In the genomic region with DNA sequence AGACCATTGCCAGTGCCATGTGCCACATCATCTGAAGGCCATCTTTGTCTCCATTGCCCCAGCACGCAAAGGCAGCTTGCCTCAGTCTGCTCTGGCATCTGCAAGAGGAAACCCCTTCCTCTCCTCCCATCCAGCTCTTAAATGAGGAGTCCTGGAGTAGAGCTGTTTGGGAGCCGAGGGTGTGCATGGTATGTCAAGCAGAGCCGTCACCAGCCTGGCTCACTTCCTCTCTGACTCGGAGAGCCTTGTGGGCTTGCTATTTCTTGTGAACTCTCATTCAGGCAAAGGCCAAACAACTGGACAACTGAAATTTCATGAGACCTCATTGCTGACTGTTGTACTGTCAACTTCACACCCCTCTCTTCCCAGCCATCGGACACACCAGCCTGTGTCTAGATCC, we compare ENCODE assay signal across 17 cellular contexts.
A peak's percentile ranks its signal among the peaks of the same experiment; 100 is the strongest.
DNase-seq lines count a peak whose midpoint lies in the region; TF ChIP-seq lines count a peak whose summit lies in the region.
"Had no signal": no experiment of that assay in that cellular context is flagged by ENCODE, and none has a peak within 500 bp of the region (broad histone marks: within the 10 kb centered on the region; RNA-seq: fewer than 3 reads in every experiment).

No MANE protein-coding gene starts in this region.

- no peak for TF ChIP-seq POLR2A in esophagus squamous epithelium (IDR thresholded peaks at IDR 0.05)

- peak; percentile 14 for DNase-seq in AG08395 (ENCODE audit: low spot score)
- peak; percentile 14 for DNase-seq in MV-4-11 (lab: John Stamatoyannopoulos, UW)
- DNase-seq in esophagus squamous epithelium (lab: John Stamatoyannopoulos, UW) = no peak
- no peak for DNase-seq in inferior parietal cortex (ENCODE audit: extremely low spot score)
- DNase-seq in epidermal melanocyte (ENCODE audit: insufficient read length, low spot score) = no peak
- DNase-seq in EL = no peak
- DNase-seq in dermis blood vessel endothelial cell = no peak
- DNase-seq: activated B cell treated with CpG ODN at 0.5 μM for 24 hours; CD4-positive, CD25-positive, alpha-beta regulatory T cell; NCI-H1092; NCI-H2081 treated with DMSO at 0.1 percent for 48 hours; NCI-H510A; SIG-M5; stimulated activated CD4-positive, alpha-beta T cell treated with anti-CD3 and anti-CD28 coated beads, Interleukin-12 subunit alpha, Interleukin-12 subunit beta, amount 100 ng/mL, for 4 hours; T-helper 17 cell had no signal

- intact Hi-C loops in esophagus squamous epithelium (cut with DNase I) = no loop called here

- H3K9me3 ChIP-seq in esophagus squamous epithelium (no peaks in the 10 kb centered on the region), mesodermal cell (ENCODE audit: control insufficient read depth, low read length) (no peaks in the 10 kb centered on the region)
- H3K9me3 ChIP-seq: A549 had no signal

- H3K36me3 ChIP-seq in esophagus squamous epithelium (peaks cover 0 to 81% (median 3%) of the 10 kb centered on the region in 3 donors), mesodermal cell (ENCODE audit: control insufficient read depth, insufficient read depth, low read length) (peaks cover 81% of the 10 kb centered on the region)

- WGBS in esophagus squamous epithelium, 2 donors = 61 to 78% methylated on average over 3 to 5 of the region's 5 CpGs
- WGBS in mesodermal cell (ENCODE audit: insufficient coverage in 2 of 2), 2 experiments = 91 to 93% methylated on average over 3 of the region's 5 CpGs

- H3K4me1 ChIP-seq in esophagus squamous epithelium = peaks cover 3 to 24% (median 8%) of the 10 kb centered on the region in 3 donors
- H3K4me1 ChIP-seq in mesodermal cell (ENCODE audit: control insufficient read depth, insufficient read depth, low read length, poor library complexity, severe bottlenecking) = peaks cover 19% of the 10 kb centered on the region
- H3K4me1 ChIP-seq: A549 had no signal

- H3K27me3 ChIP-seq in esophagus squamous epithelium = no peaks in the 10 kb centered on the region

- H3K27ac ChIP-seq in esophagus squamous epithelium (peak overlapping the region; percentile 9 to 66 (median 56)), mesodermal cell (ENCODE audit: low read depth, low read length, severe bottlenecking) (peak overlapping the region; percentile 19)
- H3K27ac ChIP-seq: A549 had no signal

- H3K4me3 ChIP-seq in esophagus squamous epithelium (no peak overlapping the region), mesodermal cell (ENCODE audit: extremely low read depth, insufficient read depth, low read length, poor library complexity, severe bottlenecking) (no peak overlapping the region)
- H3K4me3 ChIP-seq: A549 had no signal

- no peak for TF ChIP-seq CTCF in esophagus squamous epithelium (IDR thresholded peaks at IDR 0.05)

Comparison
In these comparisons a context has a peak if more than half of its experiments do, and no peak if none do; other contexts are left out.
1. DNase-seq: peak in AG08395 (single experiment) and MV-4-11 (single experiment); none in esophagus squamous epithelium (single experiment), inferior parietal cortex (single experiment), epidermal melanocyte (single experiment), EL (single experiment) and dermis blood vessel endothelial cell (single experiment).